Comparison of ENCODE assay signal across 22 cellular contexts in the genomic region with DNA sequence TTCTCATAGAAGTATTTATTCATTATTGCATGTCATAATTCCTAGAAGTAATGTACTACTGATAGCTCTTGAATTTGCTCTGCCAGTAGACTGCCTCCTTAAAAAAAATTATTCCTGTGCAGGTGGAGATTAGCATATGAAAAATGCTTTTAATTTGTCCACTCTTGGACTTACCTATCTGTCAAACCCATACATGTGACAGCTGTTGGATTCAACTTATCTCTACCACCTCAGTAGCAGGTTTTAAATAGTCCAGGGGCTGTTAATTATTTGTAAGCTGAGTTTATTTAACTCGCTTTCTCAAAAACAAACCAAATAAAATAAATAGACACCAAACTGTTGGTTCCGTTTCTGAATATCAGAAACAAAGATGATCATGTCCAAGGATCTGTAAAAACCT.
"Had no signal": no experiment of that assay in that cellular context is flagged by ENCODE, and none has a peak within 500 bp of the region (broad histone marks: within the 10 kb centered on the region; RNA-seq: fewer than 3 reads in every experiment).

No MANE protein-coding gene starts in this region.

- H3K27ac Mint-ChIP-seq: activated CD4-positive, alpha-beta T cell treated with anti-CD3 and anti-CD28 coated beads for 36 hours; activated naive CD4-positive, alpha-beta T cell treated with anti-CD3 and anti-CD28 coated beads, Interleukin-2, amount 50 U/mL, for 72 hours; activated T-cell treated with anti-CD3 and anti-CD28 coated beads, Interleukin-2, amount 50 U/mL, for 72 hours had no signal

- H3K9ac ChIP-seq: parathyroid adenoma had no signal

- H3K4me3 ChIP-seq: esophagus muscularis mucosa, heart left ventricle, left lung, lung, psoas muscle, thoracic aorta, uterus had no signal

- H3K9me3 Mint-ChIP-seq: activated naive CD4-positive, alpha-beta T cell treated with anti-CD3 and anti-CD28 coated beads, Interleukin-2, amount 50 U/mL, for 72 hours; activated T-cell treated with anti-CD3 and anti-CD28 coated beads, Interleukin-2, amount 50 U/mL, for 72 hours had no signal

- H3K27me3 Mint-ChIP-seq: activated CD4-positive, alpha-beta T cell treated with anti-CD3 and anti-CD28 coated beads for 36 hours had no signal

- ATAC-seq: foreskin keratinocyte, left lung, psoas muscle had no signal

- H3K36me3 ChIP-seq: esophagus muscularis mucosa, thoracic aorta, uterus had no signal

- H3K36me3 Mint-ChIP-seq: activated naive CD4-positive, alpha-beta T cell treated with anti-CD3 and anti-CD28 coated beads, Interleukin-2, amount 50 U/mL, for 72 hours had no signal

- H3K9me3 ChIP-seq: esophagus muscularis mucosa, heart left ventricle, left lung, psoas muscle, thoracic aorta, uterus had no signal

- H3K79me2 ChIP-seq: parathyroid adenoma had no signal

- H2AFZ ChIP-seq: parathyroid adenoma had no signal

- H3K27me3 ChIP-seq: esophagus muscularis mucosa, heart left ventricle, left lung, uterus had no signal

- H3K4me1 ChIP-seq: foreskin keratinocyte, parathyroid adenoma had no signal

- DNase-seq: activated CD4-positive, alpha-beta T cell treated with anti-CD3 and anti-CD28 coated beads for 36 hours; activated CD4-positive, alpha-beta T cell treated with anti-CD3 and anti-CD28 coated beads, Interleukin-2, amount 50 U/mL, for 4 hours; activated CD4-positive, CD25-positive, alpha-beta regulatory T cell; activated naive CD4-positive, alpha-beta T cell; activated T-cell treated with anti-CD3 and anti-CD28 coated beads for 4 hours; activated T-cell treated with anti-CD3 and anti-CD28 coated beads, Interleukin-2, amount 50 U/mL, for 72 hours; anterior cingulate cortex; effector CD4-positive, alpha-beta T cell; foreskin keratinocyte; heart left ventricle; left lung; mesendoderm; nucleus accumbens; psoas muscle; stimulated activated naive CD4-positive, alpha-beta T cell; trophoblast cell; uterus had no signal

- H3K27ac ChIP-seq: esophagus muscularis mucosa, foreskin keratinocyte, left lung, parathyroid adenoma, psoas muscle, thoracic aorta, uterus had no signal

- H3K4me3 Mint-ChIP-seq: activated CD4-positive, alpha-beta T cell treated with anti-CD3 and anti-CD28 coated beads for 36 hours; activated T-cell treated with anti-CD3 and anti-CD28 coated beads, Interleukin-2, amount 50 U/mL, for 72 hours had no signal
